ENCODE assay signal across 10 cellular contexts in the genomic region with DNA sequence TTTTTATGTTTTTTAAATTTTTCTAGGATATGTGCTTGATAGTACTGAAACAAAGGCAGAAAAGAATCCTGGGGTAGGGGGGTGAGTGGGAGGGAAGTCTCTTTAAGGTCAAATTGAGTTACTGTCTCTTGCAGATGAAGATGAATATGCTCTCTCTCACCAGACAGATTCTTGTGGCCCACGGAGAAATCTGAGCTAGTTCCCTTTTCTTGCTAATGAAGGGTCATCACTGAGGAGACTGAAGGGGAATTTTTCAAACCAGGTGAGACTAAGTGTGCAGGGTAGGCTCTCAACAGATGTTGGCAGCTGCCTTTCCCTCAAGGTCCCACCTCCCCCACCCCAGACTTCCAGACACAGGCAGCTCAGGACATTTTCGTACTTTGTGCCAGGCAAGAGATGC. TPM values are rescaled to one million over a fixed set of nuclear protein-coding genes. Genes with fewer than 3 reads are reported as not detected.
DNase-seq lines count a peak whose midpoint lies in the region; ATAC-seq lines count a peak whose summit lies in the region.
"Had no signal": no experiment of that assay in that cellular context is flagged by ENCODE, and none has a peak within 500 bp of the region (broad histone marks: within the 10 kb centered on the region; RNA-seq: fewer than 3 reads in every experiment).

No MANE protein-coding gene starts in this region.

- peak overlapping the region; percentile 51 for H2BK5ac ChIP-seq in mesenchymal stem cell (ENCODE audit: low read depth, low read length, poor library complexity, severe bottlenecking)

- H3K79me1 ChIP-seq in mesenchymal stem cell (replicated peaks; ENCODE audit: low read length, poor library complexity, severe bottlenecking), result no peaks in the 10 kb centered on the region

- H3K36me3 ChIP-seq in mesenchymal stem cell (ENCODE audit: control insufficient read depth in 1 of 2, insufficient read depth in 2 of 2, low read depth in 1 of 2, low read length in 2 of 2), result no peaks in the 10 kb centered on the region
- H3K36me3 ChIP-seq: cardiac muscle cell had no signal

- no peak overlapping the region for H2AK5ac ChIP-seq in mesenchymal stem cell (ENCODE audit: low read length, severe bottlenecking)

- no peak overlapping the region for H3K4me2 ChIP-seq in mesenchymal stem cell (ENCODE audit: low read length, poor library complexity, severe bottlenecking)

- 55% methylated on average over 2 of the region's 2 CpGs for WGBS in mesenchymal stem cell

- H2AFZ ChIP-seq in mesenchymal stem cell (ENCODE audit: low read depth, low read length), result no peak overlapping the region

- H3K18ac ChIP-seq in mesenchymal stem cell (ENCODE audit: low read depth in 1 of 2, low read length in 2 of 2), result no peak overlapping the region

- no peak overlapping the region for H3K4me3 ChIP-seq in mesenchymal stem cell (ENCODE audit: insufficient read depth in 1 of 2, low read depth in 1 of 2, low read length in 2 of 2)
- H3K4me3 ChIP-seq: cardiac muscle cell had no signal

- DNase-seq in mesenchymal stem cell (no peak), NCI-H128 (lab: John Stamatoyannopoulos, UW; ENCODE audit: unreplicated experiment) (no peak), NOMO-1 treated with dmso at 0.1 percent for 144 hours (lab: John Stamatoyannopoulos, UW; ENCODE audit: unreplicated experiment) (no peak), DMS153 (lab: John Stamatoyannopoulos, UW) (no peak)
- DNase-seq: activated CD8-positive, alpha-beta memory T cell treated with anti-CD3 and anti-CD28 coated beads, Interleukin-2, amount 10 ng/mL, durations not matched to agents 7 days and 5 days; left colon had no signal

- H4K8ac ChIP-seq in mesenchymal stem cell (ENCODE audit: low read length), result no peak overlapping the region

- H2BK120ac ChIP-seq in mesenchymal stem cell (ENCODE audit: low read depth, low read length), result no peak overlapping the region

- peak; percentile 92 for ATAC-seq in GM18511 (IDR thresholded peaks at IDR 0.05; ENCODE audit: unreplicated experiment)
- peak; percentile 58 for ATAC-seq in GM21619 (IDR thresholded peaks at IDR 0.05; ENCODE audit: unreplicated experiment)
- ATAC-seq in HG03558 (IDR thresholded peaks at IDR 0.05; ENCODE audit: extremely low read depth, unreplicated experiment), result peak; percentile 78
- ATAC-seq: activated CD8-positive, alpha-beta memory T cell treated with anti-CD3 and anti-CD28 coated beads, Interleukin-2, amount 10 ng/mL, durations not matched to agents 7 days and 5 days had no signal

- H3K14ac ChIP-seq in mesenchymal stem cell (ENCODE audit: low read length in 2 of 2), result no peak overlapping the region

- no peak overlapping the region for H2BK15ac ChIP-seq in mesenchymal stem cell (ENCODE audit: low read depth, poor library complexity, severe bottlenecking)

- peak overlapping the region in 1 of 2 experiments; percentile 25 for H2BK12ac ChIP-seq in mesenchymal stem cell (ENCODE audit: low read length in 2 of 2)

- no peaks in the 10 kb centered on the region for H3K9me3 ChIP-seq in mesenchymal stem cell (ENCODE audit: control insufficient read depth, low read length)

- no peak overlapping the region for H3K27ac ChIP-seq in mesenchymal stem cell (ENCODE audit: low read length, poor library complexity, severe bottlenecking)
- H3K27ac ChIP-seq: cardiac muscle cell had no signal

- no peak overlapping the region for H3K4ac ChIP-seq in mesenchymal stem cell (ENCODE audit: low read depth in 1 of 2, low read length in 2 of 2)

- H3K4me1 ChIP-seq in mesenchymal stem cell (ENCODE audit: control insufficient read depth, insufficient read depth, low read depth, low read length), result peaks cover 5% of the 10 kb centered on the region

- no peak overlapping the region for H3K9ac ChIP-seq in mesenchymal stem cell (ENCODE audit: low read length)

- no peak overlapping the region for H4K91ac ChIP-seq in mesenchymal stem cell (ENCODE audit: low read length)

- no peak overlapping the region for H3K23ac ChIP-seq in mesenchymal stem cell (ENCODE audit: low read length in 2 of 2)

- peaks cover 0 to 11% of the 10 kb centered on the region in 2 experiments for H3K27me3 ChIP-seq in mesenchymal stem cell (ENCODE audit: control insufficient read depth in 1 of 2, insufficient read depth in 1 of 2, low read length in 2 of 2)
- H3K27me3 ChIP-seq: cardiac muscle cell had no signal

RNA-seq across cellular contexts. Expression of a gene that starts 21.5 kb away (rescaled TPM):
- 0.07 TPM for polyA plus RNA-seq in mesenchymal stem cell (2013, experiment 1 of 2)
- 0.04 TPM for polyA plus RNA-seq in mesenchymal stem cell (2013, experiment 2 of 2)
- polyA plus RNA-seq: cardiac muscle cell had no signal

RNA-seq across cellular contexts. Expression of a gene that starts 48.0 kb away (rescaled TPM):
- polyA plus RNA-seq in mesenchymal stem cell (2013, experiment 1 of 2), result 9,006 TPM
- polyA plus RNA-seq in mesenchymal stem cell (2013, experiment 2 of 2), result 8,811 TPM
